ENCODE assay signal across 2 cellular contexts in the genomic region with DNA sequence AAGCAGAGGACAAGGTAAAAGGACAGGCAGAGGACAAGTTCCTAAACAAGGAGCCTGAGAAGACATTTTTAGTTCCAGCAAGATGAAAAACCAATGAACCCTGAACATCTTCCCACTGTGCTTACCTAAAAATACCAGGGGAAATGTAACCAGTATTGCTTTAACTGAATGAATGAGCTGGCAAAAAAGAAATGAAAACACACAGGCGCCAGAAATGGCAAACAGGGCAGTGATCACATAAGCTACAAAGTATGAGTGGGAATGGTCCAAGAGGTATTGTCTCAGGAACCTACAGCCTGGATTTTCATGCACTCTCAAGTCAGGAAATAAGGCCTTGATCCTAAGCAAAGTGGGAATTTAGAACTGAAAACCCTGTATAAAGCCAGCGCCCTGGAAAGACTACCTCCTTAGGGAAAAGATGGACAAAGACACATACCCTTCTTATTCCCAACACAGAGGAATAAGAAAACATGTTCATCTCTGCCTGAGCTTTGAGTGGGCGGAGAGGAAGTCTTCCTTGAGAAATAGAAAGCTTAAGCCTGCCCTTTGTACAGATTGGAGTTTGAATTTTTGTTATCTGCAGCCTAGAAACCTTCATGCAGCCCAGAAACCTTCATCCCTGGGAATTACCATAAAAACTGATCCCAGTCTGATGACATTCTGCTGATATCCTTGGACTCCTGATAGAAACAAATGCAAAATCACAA.
TF ChIP-seq lines count a peak whose summit lies in the region.

No MANE protein-coding gene starts in this region.

TF ChIP-seq in K562, 482 proteins besides CTCF, POLR2A, EP300 and RAD21:
- TF ChIP-seq EGR1 (conservative IDR thresholded peaks at IDR 0.05) (peak; percentile 58), FOXA1 (IDR thresholded peaks at IDR 0.05; ENCODE audit: borderline replicate concordance) (no peak)

TF ChIP-seq in GM12891, 5 proteins besides CTCF, POLR2A, EP300 and RAD21:
- TF ChIP-seq POLR2AphosphoS5 (IDR thresholded peaks at IDR 0.05; ENCODE audit: low read depth, low read length) (no peak), PAX5 (IDR thresholded peaks at IDR 0.05; ENCODE audit: insufficient read depth, low read length, severe bottlenecking) (no peak), TAF1 (IDR thresholded peaks at IDR 0.05; ENCODE audit: low read depth, low read length) (no peak), POU2F2 (IDR thresholded peaks at IDR 0.05; ENCODE audit: low read depth, low read length) (no peak), SPI1 (IDR thresholded peaks at IDR 0.05; ENCODE audit: low read depth, low read length) (no peak)
